Comparison of ENCODE assay signal across 8 cellular contexts in the genomic region with DNA sequence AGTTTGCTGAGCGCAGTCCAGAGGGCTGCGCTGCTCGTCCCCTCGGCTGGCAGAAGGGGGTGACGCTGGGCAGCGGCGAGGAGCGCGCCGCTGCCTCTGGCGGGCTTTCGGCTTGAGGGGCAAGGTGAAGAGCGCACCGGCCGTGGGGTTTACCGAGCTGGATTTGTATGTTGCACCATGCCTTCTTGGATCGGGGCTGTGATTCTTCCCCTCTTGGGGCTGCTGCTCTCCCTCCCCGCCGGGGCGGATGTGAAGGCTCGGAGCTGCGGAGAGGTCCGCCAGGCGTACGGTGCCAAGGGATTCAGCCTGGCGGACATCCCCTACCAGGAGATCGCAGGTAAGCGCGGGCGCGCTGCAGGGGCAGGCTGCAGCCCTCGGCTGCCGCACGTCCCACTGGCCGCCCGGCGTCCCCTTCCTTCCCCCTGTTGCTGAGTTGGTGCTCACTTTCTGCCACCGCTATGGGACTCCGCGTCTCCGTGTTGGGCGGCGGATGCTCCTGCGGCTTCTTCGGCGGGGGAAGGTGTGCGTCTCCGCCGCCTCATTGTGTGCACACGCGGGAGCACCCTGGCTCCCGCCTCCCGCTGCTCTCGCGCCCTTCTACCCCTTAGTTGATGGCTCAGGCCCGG. TPM values are rescaled to one million over a fixed set of nuclear protein-coding genes. Genes with fewer than 3 reads are reported as not detected.
DNase-seq lines count a peak whose midpoint lies in the region; ATAC-seq and TF ChIP-seq lines count a peak whose summit lies in the region.

No MANE protein-coding gene starts in this region.

- H3K4me2 ChIP-seq in OCI-LY7 (ENCODE audit: low read length), result no peak overlapping the region

- H3K27ac ChIP-seq in layer of hippocampus (ENCODE audit: low read depth, low read length) (peak overlapping the region; percentile 42), tibial artery (peak overlapping the region; percentile 88 to 99), OCI-LY7 (ENCODE audit: low read depth, low read length, poor library complexity, severe bottlenecking) (no peak overlapping the region)

- no peaks in the 10 kb centered on the region for H3K9me2 ChIP-seq in OCI-LY7 (ENCODE audit: insufficient read depth, low read length)

- H2AFZ ChIP-seq in OCI-LY7 (ENCODE audit: low read length), result no peak overlapping the region

- POLR2A ChIA-PET in OCI-LY7 (lab: Charles Lee), result no interaction called here

- no peaks in the 10 kb centered on the region for H4K20me1 ChIP-seq in OCI-LY7 (ENCODE audit: insufficient read depth, low read length)

- intact Hi-C loops in tibial artery (cut with DNase I; ENCODE audit: low total_unique reads) (no loop called here), OCI-LY7 (cut with micrococcal nuclease; ENCODE audit: unreplicated experiment) (no loop called here)

- H3K79me2 ChIP-seq in OCI-LY7 (ENCODE audit: insufficient read depth, low read depth, low read length), result no peaks in the 10 kb centered on the region

- peaks cover 4% of the 10 kb centered on the region for H3K27me3 ChIP-seq in layer of hippocampus (ENCODE audit: control insufficient read depth, insufficient read depth, low read length)
- H3K27me3 ChIP-seq in tibial artery, result no peaks in the 10 kb centered on the region

- no peak for ATAC-seq in GM21576 (IDR thresholded peaks at IDR 0.05; ENCODE audit: unreplicated experiment)
- ATAC-seq in GM18867 (IDR thresholded peaks at IDR 0.05; ENCODE audit: unreplicated experiment), result no peak

- H3K4me3 ChIP-seq in tibial artery, result peak overlapping the region; percentile 78 to 89
- no peak overlapping the region for H3K4me3 ChIP-seq in OCI-LY7 (ENCODE audit: low read depth, low read length, poor library complexity, severe bottlenecking)

- no TSS peak for BruUV-seq in OCI-LY7 (replicated peaks; lab: Mats Ljungman, UMichigan)

- CTCF ChIA-PET in OCI-LY7 (lab: Charles Lee; ENCODE audit: unreplicated experiment), result no interaction called here

- H3K9me3 ChIP-seq in tibial artery (no peaks in the 10 kb centered on the region), OCI-LY7 (ENCODE audit: low read length) (no peaks in the 10 kb centered on the region)

- TF ChIP-seq CTCF in tibial artery (IDR thresholded peaks at IDR 0.05) (no peak), OCI-LY7 (conservative IDR thresholded peaks at IDR 0.05; ENCODE audit: low read length) (no peak)

- H3K36me3 ChIP-seq in tibial artery (no peaks in the 10 kb centered on the region), OCI-LY7 (ENCODE audit: insufficient read depth, low read length) (no peaks in the 10 kb centered on the region)

- DNase-seq in EL (peak; percentile 65), NCI-H2081 (lab: John Stamatoyannopoulos, UW) (peak; percentile 69 to 79), brain pericyte (ENCODE audit: low read depth, low spot score) (peak; percentile 52), tibial artery (peak in 1 of 2 donors; percentile 70), OCI-LY7 (ENCODE audit: low spot score) (no peak)

- H3K4me1 ChIP-seq in tibial artery (peaks cover 0 to 39% (median 11%) of the 10 kb centered on the region in 4 donors), OCI-LY7 (ENCODE audit: insufficient read depth, low read length, poor library complexity, severe bottlenecking) (no peaks in the 10 kb centered on the region)

RNA-seq across cellular contexts. Expression of a gene that starts 0.8 kb away (rescaled TPM):
- total RNA-seq in OCI-LY7 (2014; rRNA removed; shearing (Covaris generic)), result not detected in 2 replicates
- total RNA-seq in OCI-LY7 (2022), result not detected in 2 replicates
